Comparison of ENCODE assay signal across 1 cellular context in the genomic region with DNA sequence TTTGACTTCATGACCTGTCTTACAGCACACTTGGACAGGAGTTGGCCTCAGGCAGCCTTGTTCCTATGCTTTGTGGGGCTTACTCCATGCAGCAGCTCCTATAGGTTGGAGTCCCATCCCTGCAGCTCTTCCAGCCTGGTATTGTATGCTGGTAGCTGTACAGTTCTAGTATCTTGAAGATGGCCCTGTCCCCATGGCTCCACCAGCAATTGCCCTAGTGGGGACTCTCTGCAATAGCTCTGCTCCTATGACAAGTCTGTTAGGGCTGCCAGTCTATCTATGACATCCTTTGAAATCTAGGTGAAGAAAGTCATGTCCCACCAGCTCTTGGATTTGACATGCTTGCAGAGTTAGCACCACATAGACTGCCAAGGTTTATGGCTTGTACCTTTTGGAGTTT.
TF ChIP-seq lines count a peak whose summit lies in the region.

No MANE protein-coding gene starts in this region.

TF ChIP-seq in HepG2, 621 proteins besides CTCF, POLR2A, EP300 and RAD21 (continued from another document):
- TF ChIP-seq KDM1A (CRISPR knock-in tag; IDR thresholded peaks at IDR 0.05): no peak
